Comparison of ENCODE assay signal across 14 cellular contexts in genomic region chrX:76971393-76972376, GRCh38.
DNase-seq lines count a peak whose midpoint lies in the region; ATAC-seq and FAIRE-seq lines count a peak whose summit lies in the region.
"Had no signal": no experiment of that assay in that cellular context is flagged by ENCODE, and none has a peak within 500 bp of the region (broad histone marks: within the 10 kb centered on the region; RNA-seq: fewer than 3 reads in every experiment).

No MANE protein-coding gene starts in this region.

- FAIRE-seq in HTR-8/SVneo (lab: Jason Lieb, UNC) = no peak

- ATAC-seq in GM18511 (IDR thresholded peaks at IDR 0.05; ENCODE audit: unreplicated experiment) (peak; percentile 76), GM19467 (IDR thresholded peaks at IDR 0.05; ENCODE audit: unreplicated experiment) (peak; percentile 49), HG03103 (IDR thresholded peaks at IDR 0.05; ENCODE audit: low read depth, unreplicated experiment) (peak; percentile 55)
- ATAC-seq in activated naive CD8-positive, alpha-beta T cell treated with anti-CD3 and anti-CD28 coated beads, Interleukin-2, amount 50 U/mL, for 24 hours = peak; percentile 40
- ATAC-seq: Panc1 had no signal

- intact Hi-C loops in posterior vena cava (cut with DNase I) = no loop called here

- H3K36me3 Mint-ChIP-seq in activated naive CD8-positive, alpha-beta T cell treated with anti-CD3 and anti-CD28 coated beads, Interleukin-2, amount 50 U/mL, for 24 hours (ENCODE audit: low read depth) = no peaks in the 10 kb centered on the region

- no peaks in the 10 kb centered on the region for H3K27me3 Mint-ChIP-seq in activated naive CD8-positive, alpha-beta T cell treated with anti-CD3 and anti-CD28 coated beads, Interleukin-2, amount 50 U/mL, for 24 hours

- H3K4me1 Mint-ChIP-seq in activated naive CD8-positive, alpha-beta T cell treated with anti-CD3 and anti-CD28 coated beads, Interleukin-2, amount 50 U/mL, for 24 hours = peaks cover 5% of the 10 kb centered on the region

- H3K27ac Mint-ChIP-seq in activated naive CD8-positive, alpha-beta T cell treated with anti-CD3 and anti-CD28 coated beads, Interleukin-2, amount 50 U/mL, for 24 hours = peak overlapping the region; percentile 64
- H3K27ac Mint-ChIP-seq: T-helper 2 cell treated with Interferon-gamma antibody and Interleukin-4, amounts not matched to agents 5 μg/mL and 100 μg/mL, for 36 hours had no signal

- H3K9me3 Mint-ChIP-seq in activated naive CD8-positive, alpha-beta T cell treated with anti-CD3 and anti-CD28 coated beads, Interleukin-2, amount 50 U/mL, for 24 hours = no peaks in the 10 kb centered on the region
- H3K9me3 Mint-ChIP-seq: T-helper 2 cell treated with Interferon-gamma antibody and Interleukin-4, amounts not matched to agents 5 μg/mL and 100 μg/mL, for 36 hours had no signal

- H3K4me3 Mint-ChIP-seq in activated naive CD8-positive, alpha-beta T cell treated with anti-CD3 and anti-CD28 coated beads, Interleukin-2, amount 50 U/mL, for 24 hours = no peak overlapping the region
- H3K4me3 Mint-ChIP-seq: T-helper 2 cell treated with Interferon-gamma antibody and Interleukin-4, amounts not matched to agents 5 μg/mL and 100 μg/mL, for 36 hours had no signal

- DNase-seq in activated naive CD8-positive, alpha-beta T cell treated with anti-CD3 and anti-CD28 coated beads, Interleukin-2, amount 50 U/mL, for 24 hours = no peak
- DNase-seq in KG1 (lab: John Stamatoyannopoulos, UW) (no peak), posterior vena cava (ENCODE audit: low spot score) (no peak), HTR-8/SVneo (ENCODE audit: insufficient read length, low spot score) (no peak), superior temporal gyrus (ENCODE audit: extremely low spot score) (no peak)
- DNase-seq: aorta, Karpas-422, left cardiac atrium, NCI-H2171 had no signal
